Comparison of ENCODE assay signal across 1 cellular context in the genomic region with DNA sequence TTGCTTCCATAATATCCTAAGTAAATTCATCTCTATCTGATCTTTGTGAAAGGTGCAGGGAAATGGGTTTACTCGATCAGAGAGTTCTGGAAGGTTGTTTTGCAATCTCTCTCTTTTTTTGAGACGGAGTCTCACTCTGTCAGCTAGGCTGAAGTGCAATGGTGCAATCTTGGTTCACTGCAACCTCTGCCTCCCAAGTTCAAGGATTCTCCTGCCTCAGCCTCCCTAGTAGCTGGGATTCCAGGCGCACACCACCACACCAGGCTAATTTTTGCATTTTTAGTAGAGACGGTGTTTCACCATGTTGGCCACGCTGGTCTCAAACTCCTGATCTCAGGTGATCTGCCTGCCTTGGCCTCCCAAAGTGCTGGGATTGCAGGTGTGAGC.
TF ChIP-seq lines count a peak whose summit lies in the region.

No MANE protein-coding gene starts in this region.

TF ChIP-seq in HepG2, 621 proteins besides CTCF, POLR2A, EP300 and RAD21:
- TF ChIP-seq CEBPG (CRISPR knock-in tag; IDR thresholded peaks at IDR 0.05), result peak; percentile 39; the same call in 1 of the 2 replicates
- peak; percentile 73; the same call in 1 of the 2 replicates for TF ChIP-seq ZNF460 (CRISPR knock-in tag; IDR thresholded peaks at IDR 0.05; ENCODE audit: borderline replicate concordance)
- TF ChIP-seq ZNF629 (CRISPR knock-in tag; conservative IDR thresholded peaks at IDR 0.05), result 0 out of 2 replicates have a peak, but pooled peaks have one; percentile 39
